1 cellular context compared by ENCODE assay signal in the genomic region with DNA sequence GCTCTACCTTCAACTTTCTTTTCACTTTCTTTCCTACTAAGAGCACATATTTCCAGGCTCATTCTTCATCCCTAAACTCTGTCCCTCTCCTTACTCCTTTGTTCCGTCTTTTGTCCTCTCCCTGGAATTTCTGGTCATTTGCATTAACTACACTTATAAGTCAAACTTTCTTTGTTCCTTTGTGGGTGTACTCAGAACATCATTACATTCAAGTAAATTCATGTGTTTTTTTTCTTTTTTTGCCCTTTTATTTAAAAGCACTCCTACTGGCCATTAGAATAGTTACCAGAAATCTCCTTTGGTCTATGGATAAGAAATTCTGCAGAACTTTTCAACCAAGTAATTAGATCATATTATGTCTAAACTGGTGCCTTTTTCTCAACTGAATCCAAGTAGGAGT.
TF ChIP-seq lines count a peak whose summit lies in the region.

No MANE protein-coding gene starts in this region.

TF ChIP-seq in SK-N-SH, 30 proteins besides CTCF, POLR2A, EP300 and RAD21 (continued from another document):
- no peak for TF ChIP-seq PBX3 (IDR thresholded peaks at IDR 0.05)
